ENCODE assay signal across 1 cellular context in genomic region chr17:28404461-28404811, GRCh38.
TF ChIP-seq lines count a peak whose summit lies in the region.

No MANE protein-coding gene starts in this region.

TF ChIP-seq in HepG2, 621 proteins besides CTCF, POLR2A, EP300 and RAD21:
- TF ChIP-seq THAP9 (CRISPR knock-in tag; IDR thresholded peaks at IDR 0.05; ENCODE audit: borderline replicate concordance) (no peak), ATRX (CRISPR knock-in tag; IDR thresholded peaks at IDR 0.05; ENCODE audit: borderline replicate concordance) (no peak), SMAD3 (CRISPR knock-in tag; IDR thresholded peaks at IDR 0.05) (no peak), ZSCAN30 (CRISPR knock-in tag; IDR thresholded peaks at IDR 0.05) (no peak), AHDC1 (CRISPR knock-in tag; IDR thresholded peaks at IDR 0.05; ENCODE audit: borderline replicate concordance) (no peak), ZNF816 (CRISPR knock-in tag; IDR thresholded peaks at IDR 0.05; ENCODE audit: borderline replicate concordance) (no peak), KDM5B (CRISPR knock-in tag; IDR thresholded peaks at IDR 0.05; ENCODE audit: borderline replicate concordance) (no peak), NFATC3 (CRISPR knock-in tag; IDR thresholded peaks at IDR 0.05) (no peak), ZNF550 (CRISPR knock-in tag; IDR thresholded peaks at IDR 0.05; ENCODE audit: borderline replicate concordance) (0 out of 2 replicates have a peak, but pooled peaks have one; percentile 12), ZMYM4 (CRISPR knock-in tag; IDR thresholded peaks at IDR 0.05) (0 out of 2 replicates have a peak, but pooled peaks have one; percentile 9), HNRNPLL (IDR thresholded peaks at IDR 0.05; ENCODE audit: low read depth, low read length, poor library complexity, severe bottlenecking) (no peak), REL (CRISPR knock-in tag; conservative IDR thresholded peaks at IDR 0.05) (no peak), LCORL (IDR thresholded peaks at IDR 0.05) (no peak), LCORL (CRISPR knock-in tag; IDR thresholded peaks at IDR 0.05) (no peak), ZNF761 (CRISPR knock-in tag; conservative IDR thresholded peaks at IDR 0.05) (no peak), MAF1 (CRISPR knock-in tag; IDR thresholded peaks at IDR 0.05; ENCODE audit: borderline replicate concordance) (no peak), NCOA1 (CRISPR knock-in tag; IDR thresholded peaks at IDR 0.05) (peak; percentile 70; the same call in 1 of the 2 replicates), ASH2L (IDR thresholded peaks at IDR 0.05; ENCODE audit: insufficient read length, low read depth, low read length) (no peak), ZNF224 (CRISPR knock-in tag; IDR thresholded peaks at IDR 0.05) (no peak), CBX5 (CRISPR knock-in tag; IDR thresholded peaks at IDR 0.05; ENCODE audit: borderline replicate concordance) (0 out of 2 replicates have a peak, but pooled peaks have one; percentile 11), RFX5 (IDR thresholded peaks at IDR 0.05; ENCODE audit: low read depth, low read length) (no peak), NFE2L2 (IDR thresholded peaks at IDR 0.05; ENCODE audit: low read length) (no peak), MAX (IDR thresholded peaks at IDR 0.05) (no peak)
- TF ChIP-seq, protein P1, sequence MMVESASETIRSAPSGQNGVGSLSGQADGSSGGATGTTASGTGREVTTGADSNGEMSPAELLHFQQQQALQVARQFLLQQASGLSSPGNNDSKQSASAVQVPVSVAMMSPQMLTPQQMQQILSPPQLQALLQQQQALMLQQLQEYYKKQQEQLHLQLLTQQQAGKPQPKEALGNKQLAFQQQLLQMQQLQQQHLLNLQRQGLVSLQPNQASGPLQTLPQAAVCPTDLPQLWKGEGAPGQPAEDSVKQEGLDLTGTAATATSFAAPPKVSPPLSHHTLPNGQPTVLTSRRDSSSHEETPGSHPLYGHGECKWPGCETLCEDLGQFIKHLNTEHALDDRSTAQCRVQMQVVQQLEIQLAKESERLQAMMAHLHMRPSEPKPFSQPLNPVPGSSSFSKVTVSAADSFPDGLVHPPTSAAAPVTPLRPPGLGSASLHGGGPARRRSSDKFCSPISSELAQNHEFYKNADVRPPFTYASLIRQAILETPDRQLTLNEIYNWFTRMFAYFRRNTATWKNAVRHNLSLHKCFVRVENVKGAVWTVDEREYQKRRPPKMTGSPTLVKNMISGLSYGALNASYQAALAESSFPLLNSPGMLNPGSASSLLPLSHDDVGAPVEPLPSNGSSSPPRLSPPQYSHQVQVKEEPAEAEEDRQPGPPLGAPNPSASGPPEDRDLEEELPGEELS (CRISPR knock-in tag; IDR thresholded peaks at IDR 0.05), result no peak
